ENCODE assay signal across 1 cellular context in genomic region chr4:38815879-38816782, GRCh38.
TF ChIP-seq lines count a peak whose summit lies in the region.

No MANE protein-coding gene starts in this region.

TF ChIP-seq in SK-N-SH, 30 proteins besides CTCF, POLR2A, EP300 and RAD21 (continued from another document):
- TF ChIP-seq REST (IDR thresholded peaks at IDR 0.05; ENCODE audit: low read depth, low read length) (no peak), JUND (IDR thresholded peaks at IDR 0.05) (no peak), RCOR1 (IDR thresholded peaks at IDR 0.05; ENCODE audit: low read length) (no peak), GATA2 (CRISPR knock-in tag; IDR thresholded peaks at IDR 0.05) (no peak)
- TF ChIP-seq, protein P1, sequence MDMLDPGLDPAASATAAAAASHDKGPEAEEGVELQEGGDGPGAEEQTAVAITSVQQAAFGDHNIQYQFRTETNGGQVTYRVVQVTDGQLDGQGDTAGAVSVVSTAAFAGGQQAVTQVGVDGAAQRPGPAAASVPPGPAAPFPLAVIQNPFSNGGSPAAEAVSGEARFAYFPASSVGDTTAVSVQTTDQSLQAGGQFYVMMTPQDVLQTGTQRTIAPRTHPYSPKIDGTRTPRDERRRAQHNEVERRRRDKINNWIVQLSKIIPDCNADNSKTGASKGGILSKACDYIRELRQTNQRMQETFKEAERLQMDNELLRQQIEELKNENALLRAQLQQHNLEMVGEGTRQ (IDR thresholded peaks at IDR 0.05; ENCODE audit: borderline replicate concordance, low read depth, low read length), result no peak
